ENCODE assay signal across 17 cellular contexts in genomic region chr14:93686313-93686712, GRCh38.
DNase-seq lines count a peak whose midpoint lies in the region; ATAC-seq, FAIRE-seq and TF ChIP-seq lines count a peak whose summit lies in the region.
"Had no signal": no experiment of that assay in that cellular context is flagged by ENCODE, and none has a peak within 500 bp of the region (broad histone marks: within the 10 kb centered on the region; RNA-seq: fewer than 3 reads in every experiment).

No MANE protein-coding gene starts in this region.

- 21% methylated on average over 6 of the region's 6 CpGs for WGBS in GM12878 (ENCODE audit: insufficient coverage, insufficient replicate concordance, low lambda C conversion rate, missing lambda C conversion rate)
- no CpG with 5 or more reads among the region's 6 CpGs for WGBS in mesendoderm (ENCODE audit: extremely low coverage, insufficient coverage, low lambda C conversion rate)

- H4K20me1 ChIP-seq in GM12878 (ENCODE audit: control insufficient read depth, insufficient read depth): no peaks in the 10 kb centered on the region

- ATAC-seq in GM12878: no peak

- TF ChIP-seq RAD21 in Ishikawa (IDR thresholded peaks at IDR 0.05; ENCODE audit: low read depth) (no peak), GM12878 (IDR thresholded peaks at IDR 0.05; ENCODE audit: insufficient read depth, low read depth, low read length) (no peak)

- intact Hi-C loops in GM12878 (cut with micrococcal nuclease; ENCODE audit: unreplicated experiment): no loop called here

- no peaks in the 10 kb centered on the region for H3K9me3 ChIP-seq in GM12878 (replicated peaks; ENCODE audit: control insufficient read depth, insufficient read depth, low read length)

- BruUV-seq in GM12878 (replicated peaks; lab: Mats Ljungman, UMichigan): no TSS peak

- no peaks in the 10 kb centered on the region for H3K27me3 ChIP-seq in GM12878 (replicated peaks in 1 of 2; ENCODE audit: control insufficient read depth in 2 of 2, insufficient read depth in 2 of 2, low read length in 1 of 2)
- no peaks in the 10 kb centered on the region for H3K27me3 ChIP-seq in mesendoderm (ENCODE audit: insufficient read depth, low read length, poor library complexity)

- H3K56ac ChIP-seq in mesendoderm (ENCODE audit: low read length): peak overlapping the region; percentile 18

- no peaks in the 10 kb centered on the region for H3K79me1 ChIP-seq in mesendoderm (ENCODE audit: low read length)

- DNase-seq in Daoy (ENCODE audit: low read depth) (peak; percentile 61), GM12878 (ENCODE audit: low read depth, low spot score) (no peak), mesendoderm (no peak), NCI-H1048 (lab: John Stamatoyannopoulos, UW) (no peak), erythroblast (lab: John Stamatoyannopoulos, UW) (no peak), NOMO-1 (lab: John Stamatoyannopoulos, UW; ENCODE audit: unreplicated experiment in 2 of 2) (no peak)
- DNase-seq: DMS53, GOT3, MM.1S, NCI-H187 treated with DMSO at 0.1 percent for 48 hours, NCI-H2227 treated with DMSO at 0.1 percent for 48 hours, NCI-H526, SHP77 had no signal

- POLR2A ChIA-PET in GM12878 (lab: Charles Lee): no interaction called here

- TF ChIP-seq POLR2A in GM12878 (IDR thresholded peaks at IDR 0.05; ENCODE audit: low read depth, low read length) (no peak), erythroblast (IDR thresholded peaks at IDR 0.05; ENCODE audit: low read length) (no peak)

- no peak overlapping the region for H3K23ac ChIP-seq in mesendoderm (ENCODE audit: low read length)

- H3K79me2 ChIP-seq in GM12878 (ENCODE audit: control insufficient read depth, insufficient read depth, low read length): no peaks in the 10 kb centered on the region
- no peaks in the 10 kb centered on the region for H3K79me2 ChIP-seq in mesendoderm (ENCODE audit: control insufficient read depth, insufficient read depth, low read length)

- CTCF ChIA-PET in GM12878 (lab: Yijun Ruan, JAX): no interaction called here

- H3K4me3 ChIP-seq in GM12878: no peak overlapping the region
- H3K4me3 ChIP-seq in mesendoderm (ENCODE audit: low read length): no peak overlapping the region
- H3K4me3 ChIP-seq: PC-9 had no signal

- H3K9ac ChIP-seq in GM12878 (ENCODE audit: control insufficient read depth, insufficient read depth, low read length): no peak overlapping the region
- no peak overlapping the region for H3K9ac ChIP-seq in mesendoderm (ENCODE audit: low read length)
- H3K9ac ChIP-seq: KMS-11 had no signal

- no peak overlapping the region for H2AK5ac ChIP-seq in mesendoderm (ENCODE audit: low read length)

- no peak for TF ChIP-seq EP300 in Ishikawa (IDR thresholded peaks at IDR 0.05; ENCODE audit: borderline replicate concordance)
- TF ChIP-seq EP300 in GM12878 (IDR thresholded peaks at IDR 0.05; ENCODE audit: borderline replicate concordance in 1 of 2, control insufficient read depth in 1 of 2, low read depth in 2 of 2, low read length in 2 of 2): no peak

- SMC1A ChIA-PET in GM12878 (lab: Charles Lee; ENCODE audit: uncharacterized antibody, unreplicated experiment): no interaction called here

- H2BK5ac ChIP-seq in mesendoderm (ENCODE audit: low read length): no peak overlapping the region

- no peak overlapping the region for H3K18ac ChIP-seq in mesendoderm (ENCODE audit: low read length)

- no peak overlapping the region for H2BK120ac ChIP-seq in mesendoderm (ENCODE audit: low read depth, low read length)

- TF ChIP-seq CTCF in GM12878 (IDR thresholded peaks at IDR 0.05 in 2 of 3, conservative IDR thresholded peaks at IDR 0.05 in 1 of 3; ENCODE audit: control insufficient read depth in 2 of 3, extremely low read depth in 1 of 3, insufficient read depth in 1 of 3, low read depth in 3 of 3, low read length in 3 of 3): no peak

- H3K4me1 ChIP-seq in GM12878 (ENCODE audit: control insufficient read depth, insufficient read depth, low read length) (no peaks in the 10 kb centered on the region), mesendoderm (ENCODE audit: control insufficient read depth, low read depth, low read length) (peaks cover 14% of the 10 kb centered on the region)

- H3K27ac ChIP-seq in GM12878 (ENCODE audit: control insufficient read depth, insufficient read depth) (no peak overlapping the region), mesendoderm (ENCODE audit: low read depth, low read length) (no peak overlapping the region)
- H3K27ac ChIP-seq: KMS-11, PC-9 had no signal

- H3K36me3 ChIP-seq in GM12878 (ENCODE audit: control insufficient read depth in 2 of 2, insufficient read depth in 2 of 2, low read length in 1 of 2): no peaks in the 10 kb centered on the region
- no peaks in the 10 kb centered on the region for H3K36me3 ChIP-seq in mesendoderm (ENCODE audit: control insufficient read depth, insufficient read depth, low read length)

- RAD21 ChIA-PET in GM12878 (lab: Charles Lee; ENCODE audit: unreplicated experiment): no interaction called here

- no peak overlapping the region for H4K5ac ChIP-seq in mesendoderm (ENCODE audit: low read length)

- no peak for FAIRE-seq in GM12878 (lab: Jason Lieb, UNC)
- FAIRE-seq: G401.6 had no signal

- in situ Hi-C loops in GM12878 (cut with MboI): no loop called here

- no peak overlapping the region for H4K8ac ChIP-seq in mesendoderm (ENCODE audit: low read depth, low read length)

- H2AFZ ChIP-seq in GM12878 (ENCODE audit: control insufficient read depth, low read depth, low read length): no peak overlapping the region
- H2AFZ ChIP-seq: PC-9 had no signal

- H3K4me2 ChIP-seq in GM12878 (ENCODE audit: control insufficient read depth, insufficient read depth) (no peak overlapping the region), mesendoderm (ENCODE audit: low read length) (no peak overlapping the region)
- H3K4me2 ChIP-seq: KMS-11, PC-9 had no signal

- H2BK15ac ChIP-seq in mesendoderm (replicated peaks; ENCODE audit: low read depth): no peak overlapping the region

- no peak overlapping the region for H3K4ac ChIP-seq in mesendoderm (ENCODE audit: low read depth, low read length)

TF ChIP-seq in Ishikawa, 13 proteins besides CTCF, POLR2A, EP300 and RAD21:
- no peak for TF ChIP-seq TCF12 (IDR thresholded peaks at IDR 0.05; ENCODE audit: low read depth)
- TF ChIP-seq CEBPB (IDR thresholded peaks at IDR 0.05): 0 out of 2 replicates have a peak, but pooled peaks have one; percentile 22

TF ChIP-seq in GM12878, 131 proteins besides CTCF, POLR2A, EP300 and RAD21:
- TF ChIP-seq NRF1 (conservative IDR thresholded peaks at IDR 0.05; ENCODE audit: low read depth, low read length) (no peak), POLR2AphosphoS2 (IDR thresholded peaks at IDR 0.05; ENCODE audit: low read depth, low read length) (no peak), NFXL1 (IDR thresholded peaks at IDR 0.05; ENCODE audit: borderline replicate concordance) (no peak), NR2C2 (IDR thresholded peaks at IDR 0.05; ENCODE audit: borderline replicate concordance, control insufficient read depth, insufficient read length, low read depth) (peak; percentile 24), FOXM1 (IDR thresholded peaks at IDR 0.05; ENCODE audit: low read depth, low read length) (no peak), CBFB (IDR thresholded peaks at IDR 0.05; ENCODE audit: low read depth) (no peak)
